17 cellular contexts compared by ENCODE assay signal in the genomic region with DNA sequence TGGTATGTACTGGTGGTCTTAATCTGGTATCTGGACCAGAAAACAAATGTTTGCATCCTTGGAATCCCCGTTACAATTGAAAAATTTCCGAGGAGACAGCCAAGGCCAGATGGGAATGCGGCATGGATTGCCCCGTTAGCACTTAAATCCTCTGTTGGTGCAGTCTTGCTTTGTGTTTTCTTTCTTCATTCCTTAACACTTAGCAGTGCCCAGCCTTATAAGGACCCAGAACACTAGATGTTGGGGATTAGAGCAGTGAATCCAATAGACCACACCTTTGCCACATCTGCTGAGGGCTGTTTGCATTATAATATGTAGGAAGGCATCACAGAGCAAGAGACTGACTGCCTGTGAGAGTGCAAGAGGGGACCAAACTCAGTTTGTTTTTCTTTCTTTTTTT. TPM values are rescaled to one million over a fixed set of nuclear protein-coding genes. Genes with fewer than 3 reads are reported as not detected.
A peak's percentile ranks its signal among the peaks of the same experiment; 100 is the strongest.
DNase-seq lines count a peak whose midpoint lies in the region; TF ChIP-seq lines count a peak whose summit lies in the region.
"Had no signal": no experiment of that assay in that cellular context is flagged by ENCODE, and none has a peak within 500 bp of the region (broad histone marks: within the 10 kb centered on the region; RNA-seq: fewer than 3 reads in every experiment).

No MANE protein-coding gene starts in this region.

- peaks cover 41% of the 10 kb centered on the region for H3K4me1 ChIP-seq in HUES64 (ENCODE audit: insufficient read depth, low read length)

- TF ChIP-seq CTCF in Calu3 (IDR thresholded peaks at IDR 0.05; ENCODE audit: unreplicated experiment) (no peak), chondrocyte (IDR thresholded peaks at IDR 0.05) (no peak), neural crest cell (conservative IDR thresholded peaks at IDR 0.05) (no peak)

- DNase-seq in Calu3, result no peak
- no peak for DNase-seq in chondrocyte (ENCODE audit: low spot score)
- no peak for DNase-seq in neural crest cell (ENCODE audit: low read depth, low spot score)
- no peak for DNase-seq in activated naive CD4-positive, alpha-beta T cell treated with anti-CD3 and anti-CD28 coated beads, Interleukin-2, amount 10 ng/mL, durations not matched to agents 7 days and 5 days
- DNase-seq in COLO829 (ENCODE audit: low spot score), result no peak
- DNase-seq in activated CD8-positive, alpha-beta memory T cell treated with anti-CD3 and anti-CD28 coated beads for 24 hours, result no peak
- no peak for DNase-seq in NCI-H2171 (lab: John Stamatoyannopoulos, UW)
- DNase-seq: DMS153, EL, HCEC 1CT, NCI-H1417, NCI-H187 treated with DMSO at 0.1 percent for 48 hours, NCI-H446, NCI-H69 had no signal

- H3K4me3 ChIP-seq in HUES64 (ENCODE audit: low read length), result no peak overlapping the region
- H3K4me3 ChIP-seq: BLaER1 had no signal

- WGBS in HUES64, result 45% methylated on average over 4 of the region's 4 CpGs

- intact Hi-C loops in Calu3 (cut with micrococcal nuclease; ENCODE audit: unreplicated experiment), result no loop called here

- no peaks in the 10 kb centered on the region for H3K9me3 ChIP-seq in HUES64 (ENCODE audit: insufficient read depth, low read depth, low read length)

- H3K27me3 ChIP-seq in HUES64 (ENCODE audit: insufficient read depth, low read length), result no peaks in the 10 kb centered on the region
- H3K27me3 ChIP-seq: BLaER1 had no signal

- BruUV-seq in Calu3 (replicated peaks; lab: Mats Ljungman, UMichigan), result no TSS peak

- H3K4me1 Mint-ChIP-seq in Calu3 (ENCODE audit: low read depth, unreplicated experiment) (peaks cover 58% of the 10 kb centered on the region), chondrocyte (ENCODE audit: low read depth) (peaks cover 54% of the 10 kb centered on the region), neural crest cell (peaks cover 51% of the 10 kb centered on the region)
- H3K4me1 Mint-ChIP-seq in activated naive CD4-positive, alpha-beta T cell treated with anti-CD3 and anti-CD28 coated beads, Interleukin-2, amount 10 ng/mL, durations not matched to agents 7 days and 5 days, result no peaks in the 10 kb centered on the region

- H3K4me3 Mint-ChIP-seq in Calu3 (ENCODE audit: low read depth, unreplicated experiment) (no peak overlapping the region), chondrocyte (ENCODE audit: unreplicated experiment) (no peak overlapping the region), neural crest cell (peak overlapping the region; percentile 8)
- no peak overlapping the region for H3K4me3 Mint-ChIP-seq in activated naive CD4-positive, alpha-beta T cell treated with anti-CD3 and anti-CD28 coated beads, Interleukin-2, amount 10 ng/mL, durations not matched to agents 7 days and 5 days

- peak overlapping the region; percentile 95 for H3K27ac Mint-ChIP-seq in Calu3 (ENCODE audit: unreplicated experiment)
- peak overlapping the region; percentile 23 for H3K27ac Mint-ChIP-seq in chondrocyte (ENCODE audit: unreplicated experiment)
- H3K27ac Mint-ChIP-seq in neural crest cell (ENCODE audit: unreplicated experiment), result peak overlapping the region; percentile 52
- no peak overlapping the region for H3K27ac Mint-ChIP-seq in activated naive CD4-positive, alpha-beta T cell treated with anti-CD3 and anti-CD28 coated beads, Interleukin-2, amount 10 ng/mL, durations not matched to agents 7 days and 5 days

- no peaks in the 10 kb centered on the region for H3K36me3 ChIP-seq in HUES64 (ENCODE audit: insufficient read depth, low read length)
- H3K36me3 ChIP-seq: BLaER1 had no signal

- no peaks in the 10 kb centered on the region for H3K9me3 Mint-ChIP-seq in Calu3 (ENCODE audit: low read depth, unreplicated experiment)
- no peaks in the 10 kb centered on the region for H3K9me3 Mint-ChIP-seq in chondrocyte (ENCODE audit: low read depth)
- H3K9me3 Mint-ChIP-seq in neural crest cell, result no peaks in the 10 kb centered on the region
- no peaks in the 10 kb centered on the region for H3K9me3 Mint-ChIP-seq in activated naive CD4-positive, alpha-beta T cell treated with anti-CD3 and anti-CD28 coated beads, Interleukin-2, amount 10 ng/mL, durations not matched to agents 7 days and 5 days

- no peaks in the 10 kb centered on the region for H3K27me3 Mint-ChIP-seq in Calu3 (ENCODE audit: unreplicated experiment)
- H3K27me3 Mint-ChIP-seq in chondrocyte (ENCODE audit: low read depth), result no peaks in the 10 kb centered on the region
- no peaks in the 10 kb centered on the region for H3K27me3 Mint-ChIP-seq in neural crest cell (ENCODE audit: low read depth)
- peaks cover 54% of the 10 kb centered on the region for H3K27me3 Mint-ChIP-seq in activated naive CD4-positive, alpha-beta T cell treated with anti-CD3 and anti-CD28 coated beads, Interleukin-2, amount 10 ng/mL, durations not matched to agents 7 days and 5 days

- CTCF ChIA-PET in Calu3 (lab: Charles Lee), result no interaction called here
- CTCF ChIA-PET in activated naive CD4-positive, alpha-beta T cell treated with anti-CD3 and anti-CD28 coated beads, Interleukin-2, amount 10 ng/mL, durations not matched to agents 7 days and 5 days (lab: Charles Lee), result no interaction called here

- H3K9ac ChIP-seq in HUES64 (ENCODE audit: low read depth, low read length), result no peak overlapping the region
- H3K9ac ChIP-seq: BLaER1 had no signal

- H3K36me3 Mint-ChIP-seq in Calu3 (ENCODE audit: insufficient read depth, unreplicated experiment) (peaks cover 27% of the 10 kb centered on the region), chondrocyte (ENCODE audit: low read depth) (no peaks in the 10 kb centered on the region), neural crest cell (ENCODE audit: low read depth) (no peaks in the 10 kb centered on the region)
- H3K36me3 Mint-ChIP-seq in activated naive CD4-positive, alpha-beta T cell treated with anti-CD3 and anti-CD28 coated beads, Interleukin-2, amount 10 ng/mL, durations not matched to agents 7 days and 5 days, result no peaks in the 10 kb centered on the region

- peak overlapping the region; percentile 28; the same call in 1 of the 2 replicates for H3K27ac ChIP-seq in HUES64 (ENCODE audit: low read depth, low read length)
- H3K27ac ChIP-seq: BLaER1, RWPE1 had no signal

RNA-seq across cellular contexts. Expression of a gene that starts 12.8 kb away (rescaled TPM):
- 124 and 150 TPM in 2 replicates for total RNA-seq in Calu3 (2022)
- polyA plus RNA-seq in HUES64 (2013, experiment 1 of 2), result 106 TPM
- polyA plus RNA-seq in HUES64 (2013, experiment 2 of 2), result 100 TPM
- total RNA-seq in chondrocyte, result 123 to 163 TPM (median 162 TPM) in 3 replicates
- total RNA-seq in neural crest cell, result 171 and 180 TPM in 2 replicates
